In genomic region chr2:119943058-119943457, GRCh38 we compare ENCODE assay signal across 17 cellular contexts.
DNase-seq lines count a peak whose midpoint lies in the region; ATAC-seq lines count a peak whose summit lies in the region.
"Had no signal": no experiment of that assay in that cellular context is flagged by ENCODE, and none has a peak within 500 bp of the region (broad histone marks: within the 10 kb centered on the region; RNA-seq: fewer than 3 reads in every experiment).

No MANE protein-coding gene starts in this region.

- no peaks in the 10 kb centered on the region for H3K27me3 Mint-ChIP-seq in effector memory CD8-positive, alpha-beta T cell
- H3K27me3 Mint-ChIP-seq in natural killer cell treated with Interleukin-12 subunit alpha and Interleukin-12 subunit beta and Interleukin-15 and Interleukin-18, amount 100 ng/mL, for 72 hours = no peaks in the 10 kb centered on the region

- no peaks in the 10 kb centered on the region for H3K9me3 Mint-ChIP-seq in effector memory CD8-positive, alpha-beta T cell
- no peaks in the 10 kb centered on the region for H3K9me3 Mint-ChIP-seq in natural killer cell treated with Interleukin-12 subunit alpha and Interleukin-12 subunit beta and Interleukin-15 and Interleukin-18, amount 100 ng/mL, for 72 hours
- H3K9me3 Mint-ChIP-seq: neural crest cell had no signal

- no peak for DNase-seq in activated CD4-positive, CD25-positive, alpha-beta regulatory T cell (lab: John Stamatoyannopoulos, UW)
- DNase-seq in NCI-H524 (lab: John Stamatoyannopoulos, UW) (peak; percentile 3 to 24), NCI-H510A (lab: John Stamatoyannopoulos, UW) (no peak)
- DNase-seq in effector memory CD8-positive, alpha-beta T cell = no peak
- no peak for DNase-seq in natural killer cell treated with Interleukin-12 subunit alpha and Interleukin-12 subunit beta and Interleukin-15 and Interleukin-18, amount 100 ng/mL, for 72 hours (ENCODE audit: low spot score)
- DNase-seq: activated effector memory CD4-positive, alpha-beta T cell treated with anti-CD3 and anti-CD28 coated beads, Interleukin-2, amount 50 U/mL, for 16 hours; aorta; effector memory CD4-positive, alpha-beta T cell; foreskin keratinocyte; GDM1; NCI-H2081 treated with DMSO at 0.1 percent for 48 hours; SHP77; WERI-Rb-1 had no signal

- peaks cover 38 to 68% of the 10 kb centered on the region in 2 donors for H3K4me1 Mint-ChIP-seq in effector memory CD8-positive, alpha-beta T cell (ENCODE audit: low read depth in 2 of 2)
- H3K4me1 Mint-ChIP-seq in natural killer cell treated with Interleukin-12 subunit alpha and Interleukin-12 subunit beta and Interleukin-15 and Interleukin-18, amount 100 ng/mL, for 72 hours (ENCODE audit: low read depth in 2 of 2) = peaks cover 50 to 60% of the 10 kb centered on the region in 2 donors
- H3K4me1 Mint-ChIP-seq: neural crest cell had no signal

- peak overlapping the region; percentile 42 to 74 for H3K27ac Mint-ChIP-seq in effector memory CD8-positive, alpha-beta T cell
- H3K27ac Mint-ChIP-seq in natural killer cell treated with Interleukin-12 subunit alpha and Interleukin-12 subunit beta and Interleukin-15 and Interleukin-18, amount 100 ng/mL, for 72 hours = peak overlapping the region; percentile 75 to 94

- peak; percentile 30 to 32 for ATAC-seq in activated CD4-positive, CD25-positive, alpha-beta regulatory T cell treated with anti-CD3 and anti-CD28 coated beads, Interleukin-2, amount 50 U/mL, for 24 hours
- peak; percentile 45 for ATAC-seq in effector memory CD8-positive, alpha-beta T cell (replicated peaks)
- peak; percentile 70 to 74 for ATAC-seq in natural killer cell treated with Interleukin-12 subunit alpha and Interleukin-12 subunit beta and Interleukin-15 and Interleukin-18, amount 100 ng/mL, for 72 hours
- ATAC-seq in HG03095 (IDR thresholded peaks at IDR 0.05; ENCODE audit: unreplicated experiment) = no peak
- no peak for ATAC-seq in HG03135 (IDR thresholded peaks at IDR 0.05; ENCODE audit: unreplicated experiment)
- ATAC-seq: foreskin keratinocyte had no signal

- peak overlapping the region; percentile 34 to 37 for H3K4me3 Mint-ChIP-seq in effector memory CD8-positive, alpha-beta T cell
- peak overlapping the region; percentile 61 for H3K4me3 Mint-ChIP-seq in natural killer cell treated with Interleukin-12 subunit alpha and Interleukin-12 subunit beta and Interleukin-15 and Interleukin-18, amount 100 ng/mL, for 72 hours
- H3K4me3 Mint-ChIP-seq: neural crest cell had no signal

- peaks cover 86% of the 10 kb centered on the region for H3K36me3 Mint-ChIP-seq in effector memory CD8-positive, alpha-beta T cell (ENCODE audit: insufficient read depth)
- H3K36me3 Mint-ChIP-seq in natural killer cell treated with Interleukin-12 subunit alpha and Interleukin-12 subunit beta and Interleukin-15 and Interleukin-18, amount 100 ng/mL, for 72 hours = peaks cover 21% of the 10 kb centered on the region

Comparison
In these comparisons a context has a peak if more than half of its experiments do, and no peak if none do; other contexts are left out.
1. ATAC-seq: peak in activated CD4-positive, CD25-positive, alpha-beta regulatory T cell treated with anti-CD3 and anti-CD28 coated beads, Interleukin-2, amount 50 U/mL, for 24 hours (2 of 2), effector memory CD8-positive, alpha-beta T cell (single experiment) and natural killer cell treated with Interleukin-12 subunit alpha and Interleukin-12 subunit beta and Interleukin-15 and Interleukin-18, amount 100 ng/mL, for 72 hours (2 of 2); none in HG03095 (single experiment) and HG03135 (single experiment).
2. DNase-seq: peak in NCI-H524 (2 of 2); none in activated CD4-positive, CD25-positive, alpha-beta regulatory T cell (0 of 4), effector memory CD8-positive, alpha-beta T cell (0 of 3), natural killer cell treated with Interleukin-12 subunit alpha and Interleukin-12 subunit beta and Interleukin-15 and Interleukin-18, amount 100 ng/mL, for 72 hours (single experiment) and NCI-H510A (single experiment).